Comparison of ENCODE assay signal across 1 cellular context in the genomic region with DNA sequence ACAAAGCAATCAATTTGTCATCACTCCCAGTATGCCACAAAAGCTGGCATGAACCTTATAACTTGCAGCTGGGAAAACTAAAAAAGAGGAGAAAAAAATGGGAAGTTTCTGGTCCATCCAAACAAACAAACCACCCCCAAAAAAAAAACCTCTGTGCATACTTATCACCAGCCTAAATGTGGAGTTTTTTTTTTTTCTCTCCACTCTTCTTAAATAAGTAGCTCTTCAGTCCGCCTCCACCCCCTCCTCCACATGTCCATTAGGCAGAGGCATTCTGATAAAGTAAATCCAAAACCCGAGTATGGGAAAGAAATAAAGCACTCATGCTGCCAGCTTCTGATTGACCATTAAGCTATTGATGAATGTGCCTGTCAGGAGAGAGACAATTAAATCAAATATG.
TF ChIP-seq lines count a peak whose summit lies in the region.

No MANE protein-coding gene starts in this region.

TF ChIP-seq in IMR-90, 13 proteins besides CTCF, POLR2A, EP300 and RAD21:
- TF ChIP-seq, protein P1, sequence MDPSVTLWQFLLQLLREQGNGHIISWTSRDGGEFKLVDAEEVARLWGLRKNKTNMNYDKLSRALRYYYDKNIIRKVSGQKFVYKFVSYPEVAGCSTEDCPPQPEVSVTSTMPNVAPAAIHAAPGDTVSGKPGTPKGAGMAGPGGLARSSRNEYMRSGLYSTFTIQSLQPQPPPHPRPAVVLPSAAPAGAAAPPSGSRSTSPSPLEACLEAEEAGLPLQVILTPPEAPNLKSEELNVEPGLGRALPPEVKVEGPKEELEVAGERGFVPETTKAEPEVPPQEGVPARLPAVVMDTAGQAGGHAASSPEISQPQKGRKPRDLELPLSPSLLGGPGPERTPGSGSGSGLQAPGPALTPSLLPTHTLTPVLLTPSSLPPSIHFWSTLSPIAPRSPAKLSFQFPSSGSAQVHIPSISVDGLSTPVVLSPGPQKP (IDR thresholded peaks at IDR 0.05; ENCODE audit: borderline replicate concordance, low read depth, low read length), result no peak
- TF ChIP-seq NFE2L2 (IDR thresholded peaks at IDR 0.05; ENCODE audit: low read depth, low read length), result no peak
- TF ChIP-seq RFX5 (IDR thresholded peaks at IDR 0.05; ENCODE audit: low read depth, low read length), result no peak
- TF ChIP-seq MAFK (IDR thresholded peaks at IDR 0.05; ENCODE audit: low read depth, low read length), result no peak
- TF ChIP-seq CEBPB (IDR thresholded peaks at IDR 0.05; ENCODE audit: low read depth, low read length), result no peak
- no peak for TF ChIP-seq CHD1 (IDR thresholded peaks at IDR 0.05; ENCODE audit: low read depth, low read length)
- TF ChIP-seq, protein P2, sequence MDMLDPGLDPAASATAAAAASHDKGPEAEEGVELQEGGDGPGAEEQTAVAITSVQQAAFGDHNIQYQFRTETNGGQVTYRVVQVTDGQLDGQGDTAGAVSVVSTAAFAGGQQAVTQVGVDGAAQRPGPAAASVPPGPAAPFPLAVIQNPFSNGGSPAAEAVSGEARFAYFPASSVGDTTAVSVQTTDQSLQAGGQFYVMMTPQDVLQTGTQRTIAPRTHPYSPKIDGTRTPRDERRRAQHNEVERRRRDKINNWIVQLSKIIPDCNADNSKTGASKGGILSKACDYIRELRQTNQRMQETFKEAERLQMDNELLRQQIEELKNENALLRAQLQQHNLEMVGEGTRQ (IDR thresholded peaks at IDR 0.05; ENCODE audit: low read depth, low read length), result no peak
